Comparison of ENCODE assay signal across 8 cellular contexts in the genomic region with DNA sequence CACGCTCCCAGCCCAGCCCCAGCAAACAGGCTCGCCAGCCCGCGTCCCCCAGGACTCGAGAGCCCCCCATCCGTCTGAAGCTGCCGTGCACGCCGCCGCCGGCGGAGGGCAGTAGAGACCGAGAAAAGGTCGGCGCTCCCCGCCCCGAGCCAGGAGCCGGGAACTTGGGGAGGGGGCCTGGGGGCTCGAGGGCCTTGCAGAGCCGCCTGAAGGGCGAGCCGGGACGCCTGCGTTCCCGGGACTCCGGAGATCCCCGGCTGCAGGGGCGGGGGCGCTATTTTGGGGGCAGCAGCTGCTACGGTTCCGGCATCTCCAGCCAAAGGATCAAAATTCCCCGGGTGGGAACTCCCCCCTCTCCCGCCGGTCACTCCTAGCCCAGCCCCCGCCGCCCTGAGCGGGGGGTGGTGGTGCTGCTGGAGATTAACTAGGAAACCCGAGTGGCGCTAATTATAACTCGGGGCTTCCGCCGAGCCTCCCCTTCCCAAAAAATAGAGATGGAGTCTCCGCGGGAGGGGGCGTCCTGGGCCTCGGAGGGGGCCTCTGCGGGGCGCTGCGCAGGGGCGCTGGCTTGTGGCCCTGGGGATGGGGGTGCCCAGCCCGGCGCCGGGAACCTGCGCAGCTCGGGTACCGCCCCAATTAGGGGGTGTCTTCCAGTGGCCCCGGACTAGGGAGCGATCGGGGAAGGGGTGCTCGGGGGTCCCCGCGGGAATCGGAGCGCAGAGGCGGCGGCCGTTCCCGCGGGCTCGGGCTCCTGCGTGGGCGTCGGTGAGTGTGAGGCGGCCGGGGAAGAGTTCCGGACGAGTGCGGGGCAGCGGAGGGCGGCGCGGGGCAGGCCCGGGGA. TPM values are rescaled to one million over a fixed set of nuclear protein-coding genes. Genes with fewer than 3 reads are reported as not detected.
DNase-seq lines count a peak whose midpoint lies in the region; ATAC-seq and TF ChIP-seq lines count a peak whose summit lies in the region.

No MANE protein-coding gene starts in this region.

- H3K27ac Mint-ChIP-seq in CD8-positive, alpha-beta T cell = no peak overlapping the region
- H3K27ac Mint-ChIP-seq in natural killer cell = no peak overlapping the region

- peaks cover 34% of the 10 kb centered on the region for H3K27me3 Mint-ChIP-seq in CD8-positive, alpha-beta T cell (ENCODE audit: low read depth)
- peaks cover 33 to 53% of the 10 kb centered on the region in 2 donors for H3K27me3 Mint-ChIP-seq in natural killer cell (ENCODE audit: low read depth in 2 of 2)

- peak in 6 of 7 experiments; percentile 49 to 79 (median 60) for DNase-seq in CD8-positive, alpha-beta T cell
- DNase-seq in activated CD8-positive, alpha-beta memory T cell treated with anti-CD3 and anti-CD28 coated beads for 24 hours = peak; percentile 89
- DNase-seq in esophagus muscularis mucosa (ENCODE audit: extremely low spot score) (no peak), natural killer cell (peak; percentile 53), NCI-H128 (lab: John Stamatoyannopoulos, UW; ENCODE audit: unreplicated experiment) (no peak), cerebellar nuclear complex (lab: John Stamatoyannopoulos, UW) (no peak)

- TF ChIP-seq EP300 in esophagus muscularis mucosa (IDR thresholded peaks at IDR 0.05) = no peak

- intact Hi-C loops in CD8-positive, alpha-beta T cell (cut with DNase I, micrococcal nuclease) = loop anchor here in 1 of 2 experiments (10.0 kb wide), 1 partner anchor 280 kb away; no protein-coding TSS in a partner anchor
- intact Hi-C loops in esophagus muscularis mucosa (cut with DNase I) (loop anchor here (2.0 to 5.0 kb wide), 2 partner anchors 164 to 182 kb away; no protein-coding TSS in a partner anchor), natural killer cell (cut with micrococcal nuclease) (loop anchor here (5.0 kb wide), 1 partner anchor 182 kb away; no protein-coding TSS in a partner anchor)

- peaks cover 8% of the 10 kb centered on the region for H3K27me3 ChIP-seq in CD8-positive, alpha-beta T cell (ENCODE audit: insufficient read depth, low read length)
- H3K27me3 ChIP-seq in HUES64 (ENCODE audit: insufficient read depth, low read length) = peaks cover 28% of the 10 kb centered on the region
- H3K27me3 ChIP-seq in esophagus muscularis mucosa = peaks cover 11 to 71% (median 31%) of the 10 kb centered on the region in 4 donors

- no peaks in the 10 kb centered on the region for H3K9me3 ChIP-seq in CD8-positive, alpha-beta T cell (ENCODE audit: low read length)
- H3K9me3 ChIP-seq in HUES64 (ENCODE audit: insufficient read depth, low read depth, low read length) (no peaks in the 10 kb centered on the region), esophagus muscularis mucosa (no peaks in the 10 kb centered on the region)

- POLR2A ChIA-PET in CD8-positive, alpha-beta T cell (lab: Charles Lee) = interaction anchor here (1.0 to 1.2 kb wide), 1 partner anchor 20 kb away, joined by 3 read pairs; the partner anchor contains the start of gene SRRT

- peak overlapping the region; percentile 50 for H3K4me3 ChIP-seq in CD8-positive, alpha-beta T cell (ENCODE audit: low read depth, low read length)
- H3K4me3 ChIP-seq in HUES64 (ENCODE audit: low read length) (peak overlapping the region; percentile 62), esophagus muscularis mucosa (peak overlapping the region; percentile 51 to 63 (median 52))

- under 1% methylated on average over 83 of the region's 83 CpGs for WGBS in HUES64
- 0% methylated on average over 2 of the region's 83 CpGs for WGBS in esophagus muscularis mucosa

- H3K4me3 Mint-ChIP-seq in CD8-positive, alpha-beta T cell = peak overlapping the region; percentile 58
- peak overlapping the region; percentile 42 for H3K4me3 Mint-ChIP-seq in natural killer cell

- CTCF ChIA-PET in CD8-positive, alpha-beta T cell (lab: Charles Lee) = interaction anchor here (0.8 to 2.3 kb wide), 10 partner anchors 9 to 182 kb away, joined by 3 to 15 read pairs (median 4); partner anchors contain the start of genes SLC12A9 and SRRT

- H3K27ac ChIP-seq in CD8-positive, alpha-beta T cell (ENCODE audit: low read depth, low read length) = no peak overlapping the region
- no peak overlapping the region for H3K27ac ChIP-seq in HUES64 (ENCODE audit: low read depth, low read length)
- H3K27ac ChIP-seq in esophagus muscularis mucosa (replicated peaks in 1 of 4) = peak overlapping the region in 2 of 4 donors; percentile 17 to 28

- no peak overlapping the region for H3K9ac ChIP-seq in HUES64 (ENCODE audit: low read depth, low read length)

- no peaks in the 10 kb centered on the region for H3K36me3 ChIP-seq in CD8-positive, alpha-beta T cell (ENCODE audit: insufficient read depth, low read length)
- H3K36me3 ChIP-seq in HUES64 (ENCODE audit: insufficient read depth, low read length) = no peaks in the 10 kb centered on the region
- H3K36me3 ChIP-seq in esophagus muscularis mucosa = no peaks in the 10 kb centered on the region

- peaks cover 21% of the 10 kb centered on the region for H3K4me1 ChIP-seq in CD8-positive, alpha-beta T cell (ENCODE audit: insufficient read depth, low read length)
- H3K4me1 ChIP-seq in HUES64 (ENCODE audit: insufficient read depth, low read length) = no peaks in the 10 kb centered on the region
- peaks cover 36 to 48% (median 44%) of the 10 kb centered on the region in 4 donors for H3K4me1 ChIP-seq in esophagus muscularis mucosa

- peak; percentile 75 for TF ChIP-seq CTCF in CD8-positive, alpha-beta T cell (IDR thresholded peaks at IDR 0.05)
- TF ChIP-seq CTCF in esophagus muscularis mucosa (IDR thresholded peaks at IDR 0.05) (peak; percentile 67 to 85 (median 68)), natural killer cell (IDR thresholded peaks at IDR 0.05) (peak; percentile 72)

- peaks cover 20% of the 10 kb centered on the region for H3K4me1 Mint-ChIP-seq in CD8-positive, alpha-beta T cell (ENCODE audit: low read depth)
- H3K4me1 Mint-ChIP-seq in natural killer cell = peaks cover 18 to 23% of the 10 kb centered on the region in 2 donors

- peak; percentile 43 for ATAC-seq in CD8-positive, alpha-beta T cell
- ATAC-seq in natural killer cell (peak; percentile 32 to 37 (median 32)), GM21423 (IDR thresholded peaks at IDR 0.05; ENCODE audit: unreplicated experiment) (no peak)

- H3K9me3 Mint-ChIP-seq in CD8-positive, alpha-beta T cell = no peaks in the 10 kb centered on the region
- no peaks in the 10 kb centered on the region for H3K9me3 Mint-ChIP-seq in natural killer cell

- no peaks in the 10 kb centered on the region for H3K36me3 Mint-ChIP-seq in CD8-positive, alpha-beta T cell
- H3K36me3 Mint-ChIP-seq in natural killer cell = no peaks in the 10 kb centered on the region

- no peak for TF ChIP-seq POLR2A in esophagus muscularis mucosa (IDR thresholded peaks at IDR 0.05; ENCODE audit: low read depth)

RNA-seq across cellular contexts. Expression of gene ACHE, which starts 0.6 kb away (rescaled TPM):
- total RNA-seq in CD8-positive, alpha-beta T cell = 1 to 10 TPM; 7.7 to 9.1 TPM
- polyA plus RNA-seq in HUES64 (2013, experiment 1 of 2) = 3.4 TPM
- 4.0 TPM for polyA plus RNA-seq in HUES64 (2013, experiment 2 of 2)
- total RNA-seq in esophagus muscularis mucosa = 1 to 10 TPM; 2.5 to 4.6 (median 3.5) TPM
- under 1 TPM; 0.18 to 0.84 (median 0.47) TPM for total RNA-seq in natural killer cell

RNA-seq across cellular contexts. Expression of gene UFSP1, which starts 5.6 kb away (rescaled TPM):
- 1 to 10 TPM; 2.1 TPM for total RNA-seq in CD8-positive, alpha-beta T cell
- 2.5 TPM for polyA plus RNA-seq in HUES64 (2013, experiment 1 of 2)
- polyA plus RNA-seq in HUES64 (2013, experiment 2 of 2) = 2.7 TPM
- total RNA-seq in esophagus muscularis mucosa = 1 to 10 TPM; 2.1 to 8.7 (median 5.7) TPM
- total RNA-seq in natural killer cell = 1 to 10 TPM; 1.0 to 1.9 (median 1.3) TPM

RNA-seq across cellular contexts. Expression of gene SRRT, which starts 20.2 kb away (rescaled TPM):
- 100 to 1,000 TPM; 491 to 496 TPM for total RNA-seq in CD8-positive, alpha-beta T cell
- polyA plus RNA-seq in HUES64 (2013, experiment 1 of 2) = 151 TPM
- polyA plus RNA-seq in HUES64 (2013, experiment 2 of 2) = 130 TPM
- total RNA-seq in esophagus muscularis mucosa (10 to 100 TPM; 47.2 to 69.6 (median 61.7) TPM), natural killer cell (100 to 1,000 TPM; 281 to 307 (median 288) TPM)

RNA-seq across cellular contexts. Expression of gene TRIP6, which starts 27.9 kb away (rescaled TPM):
- 1 to 10 TPM; 3.9 to 4.1 TPM for total RNA-seq in CD8-positive, alpha-beta T cell
- polyA plus RNA-seq in HUES64 (2013, experiment 1 of 2) = 81.6 TPM
- 70.0 TPM for polyA plus RNA-seq in HUES64 (2013, experiment 2 of 2)
- 10 to 100 TPM; 60.2 to 89.9 (median 81.2) TPM for total RNA-seq in esophagus muscularis mucosa
- 1 to 10 TPM; 1.1 to 3.5 (median 1.5) TPM for total RNA-seq in natural killer cell

RNA-seq across cellular contexts. Expression of gene SLC12A9, which starts 42.6 kb away (rescaled TPM):
- 10 to 100 TPM; 23.4 to 26.6 TPM for total RNA-seq in CD8-positive, alpha-beta T cell
- 19.5 TPM for polyA plus RNA-seq in HUES64 (2013, experiment 1 of 2)
- 15.3 TPM for polyA plus RNA-seq in HUES64 (2013, experiment 2 of 2)
- 10 to 100 TPM; 15.0 to 26.0 (median 19.9) TPM for total RNA-seq in esophagus muscularis mucosa
- total RNA-seq in natural killer cell = 10 to 100 TPM; 35.0 to 44.2 (median 38.1) TPM

Comparison
In these comparisons a context has a peak if more than half of its experiments do, and no peak if none do; other contexts are left out.
1. DNase-seq: peak in CD8-positive, alpha-beta T cell (6 of 7), activated CD8-positive, alpha-beta memory T cell treated with anti-CD3 and anti-CD28 coated beads for 24 hours (single experiment) and natural killer cell (single experiment); none in esophagus muscularis mucosa (single experiment), NCI-H128 (single experiment) and cerebellar nuclear complex (0 of 2).
2. Peak in every context shown above with its lines, with median percentiles within 50 percentile points of each other: H3K4me3 ChIP-seq and CTCF ChIP-seq.